29 cellular contexts compared by ENCODE assay signal in the genomic region with DNA sequence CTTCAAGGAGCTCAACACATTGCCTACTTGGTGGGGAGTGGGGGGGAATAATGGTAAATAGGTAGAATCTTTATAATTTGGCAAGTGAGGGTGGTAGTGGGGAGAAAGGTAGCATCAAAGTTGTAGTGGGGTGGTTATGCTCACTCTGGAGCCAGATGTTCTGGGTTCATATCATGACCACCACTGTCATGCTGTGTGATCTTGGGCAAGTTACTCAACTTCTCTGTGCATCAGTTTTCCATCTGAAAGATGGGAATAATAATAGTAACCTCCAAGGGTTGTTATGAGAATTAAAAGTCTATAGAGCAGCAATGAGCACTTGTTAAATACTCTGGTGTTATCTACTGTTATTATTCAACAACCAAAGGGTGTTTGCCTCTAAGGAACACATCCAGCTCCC.
"Had no signal": no experiment of that assay in that cellular context is flagged by ENCODE, and none has a peak within 500 bp of the region (broad histone marks: within the 10 kb centered on the region; RNA-seq: fewer than 3 reads in every experiment).

No MANE protein-coding gene starts in this region.

- H3K4me3 Mint-ChIP-seq: activated naive CD4-positive, alpha-beta T cell treated with anti-CD3 and anti-CD28 coated beads for 36 hours; activated T-cell treated with anti-CD3 and anti-CD28 coated beads, Interleukin-2, amount 50 U/mL, for 24 hours; natural killer cell; T-cell; T-helper 2 cell treated with Interferon-gamma antibody and Interleukin-4, amounts not matched to agents 5 μg/mL and 100 μg/mL, for 36 hours; type B pancreatic cell had no signal

- H3K4me3 ChIP-seq: hepatocyte, left ventricle myocardium inferior, prostate gland, right atrium auricular region, thoracic aorta, vagina had no signal

- DNase-seq: activated CD4-positive, alpha-beta T cell treated with anti-CD3 and anti-CD28 coated beads, Interleukin-2, amount 50 U/mL, for 1 hour; activated CD4-positive, CD25-positive, alpha-beta regulatory T cell treated with anti-CD3 and anti-CD28 coated beads, Interleukin-2, amount 50 U/mL, for 72 hours; activated CD8-positive, alpha-beta memory T cell treated with anti-CD3 and anti-CD28 coated beads for 24 hours; activated CD8-positive, alpha-beta memory T cell treated with anti-CD3 and anti-CD28 coated beads, Interleukin-2, amount 50 U/mL, for 4 hours; activated naive CD4-positive, alpha-beta T cell treated with anti-CD3 and anti-CD28 coated beads for 36 hours; activated T-cell treated with anti-CD3 and anti-CD28 coated beads, Interleukin-2, amount 50 U/mL, for 24 hours; aorta; brain microvascular endothelial cell; caudate nucleus; effector memory CD4-positive, alpha-beta T cell; foreskin melanocyte; glutamatergic neuron; left ventricle myocardium inferior; mammary epithelial cell; midbrain; natural killer cell; stimulated activated CD4-positive, alpha-beta T cell treated with anti-CD3 and anti-CD28 coated beads, Interleukin-12 subunit alpha, Interleukin-12 subunit beta, amount 100 ng/mL, for 4 hours; stimulated activated CD4-positive, alpha-beta T cell treated with anti-CD3 and anti-CD28 coated beads, Interleukin-4, amount 100 ng/mL, for 4 hours; T-cell had no signal

- ATAC-seq: esophagus mucosa, natural killer cell, T-cell had no signal

- H3K4me2 ChIP-seq: hepatocyte had no signal

- H3K9me3 ChIP-seq: left ventricle myocardium inferior, prostate gland, right atrium auricular region, thoracic aorta, vagina had no signal

- H3K27me3 ChIP-seq: brain microvascular endothelial cell, hepatocyte, right atrium auricular region, vagina had no signal

- H2AFZ ChIP-seq: hepatocyte had no signal

- H3K9me3 Mint-ChIP-seq: activated naive CD4-positive, alpha-beta T cell treated with anti-CD3 and anti-CD28 coated beads for 36 hours; natural killer cell; T-cell; type B pancreatic cell had no signal

- H3K4me1 ChIP-seq: prostate gland, vagina had no signal

- H3K36me3 ChIP-seq: brain microvascular endothelial cell, left ventricle myocardium inferior, prostate gland, right atrium auricular region, thoracic aorta, vagina had no signal

- H3K36me3 Mint-ChIP-seq: natural killer cell, T-cell, type B pancreatic cell had no signal

- H3K27ac Mint-ChIP-seq: activated naive CD4-positive, alpha-beta T cell treated with anti-CD3 and anti-CD28 coated beads for 36 hours; activated T-cell treated with anti-CD3 and anti-CD28 coated beads, Interleukin-2, amount 50 U/mL, for 24 hours; natural killer cell; T-cell; T-helper 2 cell treated with Interferon-gamma antibody and Interleukin-4, amounts not matched to agents 5 μg/mL and 100 μg/mL, for 36 hours; type B pancreatic cell had no signal

- H3K27me3 Mint-ChIP-seq: activated T-cell treated with anti-CD3 and anti-CD28 coated beads, Interleukin-2, amount 50 U/mL, for 24 hours had no signal

- H3K27ac ChIP-seq: brain microvascular endothelial cell, hepatocyte, left ventricle myocardium inferior, prostate gland, right atrium auricular region, thoracic aorta, vagina, VCaP had no signal

- FAIRE-seq: endothelial cell of umbilical vein had no signal
